Comparison of ENCODE assay signal across 8 cellular contexts in the genomic region with DNA sequence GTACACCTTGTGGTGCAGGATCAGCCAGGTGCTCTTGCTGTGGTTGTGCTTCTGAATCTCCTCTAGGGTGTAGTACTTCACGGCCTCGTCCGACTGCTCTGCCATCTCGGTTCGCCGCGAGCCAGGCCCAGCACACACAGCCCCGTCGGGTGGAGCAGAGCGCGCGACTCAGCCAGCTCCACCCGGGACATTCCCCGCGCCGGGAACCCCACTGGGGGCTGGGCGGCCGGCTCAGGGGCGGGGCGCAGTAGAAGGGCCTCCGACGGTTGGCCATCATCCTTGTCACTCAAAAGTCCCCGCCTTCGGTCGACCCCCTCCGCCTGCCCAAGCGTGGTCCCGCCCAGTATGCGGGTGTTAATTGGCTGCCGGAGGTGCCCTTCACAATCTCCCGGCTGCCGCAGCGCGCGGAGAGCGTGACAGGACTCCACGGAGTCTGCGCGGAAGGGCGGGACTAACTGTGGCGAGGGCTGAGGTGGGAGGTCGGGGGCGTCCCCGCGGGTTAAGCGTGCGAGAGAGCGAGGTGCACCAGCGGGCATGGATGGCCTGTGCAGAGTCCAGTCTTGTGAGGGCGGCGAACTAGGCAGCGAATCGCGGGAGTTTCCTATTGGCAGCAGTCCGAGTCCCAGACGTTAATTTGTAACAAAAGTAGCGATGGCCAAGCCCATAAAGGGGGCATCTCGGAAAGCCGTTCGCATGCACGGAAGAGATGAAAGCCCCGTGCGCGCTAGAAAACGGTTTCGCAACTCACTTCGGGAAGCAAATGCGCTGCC. TPM values are rescaled to one million over a fixed set of nuclear protein-coding genes. Genes with fewer than 3 reads are reported as not detected.
A peak's percentile ranks its signal among the peaks of the same experiment; 100 is the strongest.
DNase-seq lines count a peak whose midpoint lies in the region; ATAC-seq and TF ChIP-seq lines count a peak whose summit lies in the region.

A gene with protein sequence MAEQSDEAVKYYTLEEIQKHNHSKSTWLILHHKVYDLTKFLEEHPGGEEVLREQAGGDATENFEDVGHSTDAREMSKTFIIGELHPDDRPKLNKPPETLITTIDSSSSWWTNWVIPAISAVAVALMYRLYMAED (minus strand): TSS at position 193 of the 770 bp plus-strand sequence. CDS start 88 bp downstream, at position 105.

- DNase-seq in AG20443 (ENCODE audit: low spot score) = peak; percentile 100
- peak; percentile 91 to 98 for DNase-seq in NCI-H526 (lab: John Stamatoyannopoulos, UW)
- peak; percentile 98 for DNase-seq in activated CD4-positive, alpha-beta T cell treated with anti-CD3 and anti-CD28 coated beads, Interleukin-2, amount 50 U/mL, for 48 hours
- DNase-seq in dermis microvascular lymphatic vessel endothelial cell (ENCODE audit: low read depth in 2 of 2) = peak; percentile 94
- peak; percentile 99 for DNase-seq in stimulated activated CD4-positive, alpha-beta T cell treated with anti-CD3 and anti-CD28 coated beads, Interleukin-4, amount 100 ng/mL, for 24 hours

- H3K36me3 ChIP-seq in liver (ENCODE audit: control insufficient read depth in 4 of 4, insufficient read depth in 3 of 4, low read depth in 1 of 4, low read length in 3 of 4) = peaks cover 0 to 4% (median 2%) of the 10 kb centered on the region in 4 donors

- peak; percentile 33 to 47 for TF ChIP-seq RAD21 in liver (IDR thresholded peaks at IDR 0.05)

- no peak for TF ChIP-seq CTCF in liver (IDR thresholded peaks at IDR 0.05; ENCODE audit: low read depth, low read length, missing input control)

- peak within 1 kb of the TSS; percentile 84 to 98 (median 94) for H3K4me3 ChIP-seq in liver (ENCODE audit: low read depth in 1 of 3, low read length in 3 of 3)

- under 1% methylated on average over 68 of the region's 68 CpGs for WGBS in liver

- peaks cover 0 to 22% (median 2%) of the 10 kb centered on the region in 4 donors for H3K4me1 ChIP-seq in liver (ENCODE audit: control insufficient read depth in 4 of 4, insufficient read depth in 4 of 4, low read length in 3 of 4)

- no peaks in the 10 kb centered on the region for H3K9me3 ChIP-seq in liver (ENCODE audit: control insufficient read depth in 4 of 4, low read length in 3 of 4)

- H3K27ac ChIP-seq in liver (ENCODE audit: low read depth in 1 of 2, low read length in 2 of 2) = peak within 1 kb of the TSS; percentile 83 to 92

- no peaks in the 10 kb centered on the region for H3K27me3 ChIP-seq in liver (ENCODE audit: control insufficient read depth in 4 of 4, insufficient read depth in 4 of 4, low read length in 3 of 4)

- ATAC-seq in GM19025 (IDR thresholded peaks at IDR 0.05; ENCODE audit: low read depth, unreplicated experiment) (peak; percentile 100), HG03378 (IDR thresholded peaks at IDR 0.05; ENCODE audit: unreplicated experiment) (peak; percentile 99)

- peak within 1 kb of the TSS; percentile 63 to 89 for H3K9ac ChIP-seq in liver (ENCODE audit: low read depth in 1 of 2, low read length in 2 of 2)

TF ChIP-seq in liver, 16 proteins besides CTCF, POLR2A, EP300 and RAD21:
- peak; percentile 83 for TF ChIP-seq YY1 (IDR thresholded peaks at IDR 0.05)
- TF ChIP-seq GABPA (IDR thresholded peaks at IDR 0.05 in 1 of 2, conservative IDR thresholded peaks at IDR 0.05 in 1 of 2) = peak in 1 of 2 donors; percentile 67
- peak; percentile 56 to 87 for TF ChIP-seq EGR1 (IDR thresholded peaks at IDR 0.05; ENCODE audit: low read depth in 2 of 2)
- TF ChIP-seq JUND (IDR thresholded peaks at IDR 0.05) = peak; percentile 67 to 69
- TF ChIP-seq, protein P1, sequence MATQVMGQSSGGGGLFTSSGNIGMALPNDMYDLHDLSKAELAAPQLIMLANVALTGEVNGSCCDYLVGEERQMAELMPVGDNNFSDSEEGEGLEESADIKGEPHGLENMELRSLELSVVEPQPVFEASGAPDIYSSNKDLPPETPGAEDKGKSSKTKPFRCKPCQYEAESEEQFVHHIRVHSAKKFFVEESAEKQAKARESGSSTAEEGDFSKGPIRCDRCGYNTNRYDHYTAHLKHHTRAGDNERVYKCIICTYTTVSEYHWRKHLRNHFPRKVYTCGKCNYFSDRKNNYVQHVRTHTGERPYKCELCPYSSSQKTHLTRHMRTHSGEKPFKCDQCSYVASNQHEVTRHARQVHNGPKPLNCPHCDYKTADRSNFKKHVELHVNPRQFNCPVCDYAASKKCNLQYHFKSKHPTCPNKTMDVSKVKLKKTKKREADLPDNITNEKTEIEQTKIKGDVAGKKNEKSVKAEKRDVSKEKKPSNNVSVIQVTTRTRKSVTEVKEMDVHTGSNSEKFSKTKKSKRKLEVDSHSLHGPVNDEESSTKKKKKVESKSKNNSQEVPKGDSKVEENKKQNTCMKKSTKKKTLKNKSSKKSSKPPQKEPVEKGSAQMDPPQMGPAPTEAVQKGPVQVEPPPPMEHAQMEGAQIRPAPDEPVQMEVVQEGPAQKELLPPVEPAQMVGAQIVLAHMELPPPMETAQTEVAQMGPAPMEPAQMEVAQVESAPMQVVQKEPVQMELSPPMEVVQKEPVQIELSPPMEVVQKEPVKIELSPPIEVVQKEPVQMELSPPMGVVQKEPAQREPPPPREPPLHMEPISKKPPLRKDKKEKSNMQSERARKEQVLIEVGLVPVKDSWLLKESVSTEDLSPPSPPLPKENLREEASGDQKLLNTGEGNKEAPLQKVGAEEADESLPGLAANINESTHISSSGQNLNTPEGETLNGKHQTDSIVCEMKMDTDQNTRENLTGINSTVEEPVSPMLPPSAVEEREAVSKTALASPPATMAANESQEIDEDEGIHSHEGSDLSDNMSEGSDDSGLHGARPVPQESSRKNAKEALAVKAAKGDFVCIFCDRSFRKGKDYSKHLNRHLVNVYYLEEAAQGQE (IDR thresholded peaks at IDR 0.05) = peak; percentile 84
- TF ChIP-seq, protein P2, sequence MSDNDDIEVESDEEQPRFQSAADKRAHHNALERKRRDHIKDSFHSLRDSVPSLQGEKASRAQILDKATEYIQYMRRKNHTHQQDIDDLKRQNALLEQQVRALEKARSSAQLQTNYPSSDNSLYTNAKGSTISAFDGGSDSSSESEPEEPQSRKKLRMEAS (IDR thresholded peaks at IDR 0.05) = peak; percentile 95
- TF ChIP-seq SP1 (IDR thresholded peaks at IDR 0.05) = peak; percentile 98
- peak; percentile 69 for TF ChIP-seq FOXA2 (IDR thresholded peaks at IDR 0.05)
- TF ChIP-seq HNF4A (conservative IDR thresholded peaks at IDR 0.05) = peak; percentile 95 to 96
- TF ChIP-seq RXRA (IDR thresholded peaks at IDR 0.05) = peak; percentile 97
- peak; percentile 92 for TF ChIP-seq NR2F2 (IDR thresholded peaks at IDR 0.05)
- peak; percentile 96 for TF ChIP-seq TAF1 (conservative IDR thresholded peaks at IDR 0.05)
- TF ChIP-seq HNF4G (IDR thresholded peaks at IDR 0.05) = peak; percentile 87
- peak; percentile 74 for TF ChIP-seq FOXA1 (IDR thresholded peaks at IDR 0.05)
- TF ChIP-seq, protein P3, sequence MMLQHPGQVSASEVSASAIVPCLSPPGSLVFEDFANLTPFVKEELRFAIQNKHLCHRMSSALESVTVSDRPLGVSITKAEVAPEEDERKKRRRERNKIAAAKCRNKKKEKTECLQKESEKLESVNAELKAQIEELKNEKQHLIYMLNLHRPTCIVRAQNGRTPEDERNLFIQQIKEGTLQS (IDR thresholded peaks at IDR 0.05) = peak; percentile 47
- TF ChIP-seq, protein P4, sequence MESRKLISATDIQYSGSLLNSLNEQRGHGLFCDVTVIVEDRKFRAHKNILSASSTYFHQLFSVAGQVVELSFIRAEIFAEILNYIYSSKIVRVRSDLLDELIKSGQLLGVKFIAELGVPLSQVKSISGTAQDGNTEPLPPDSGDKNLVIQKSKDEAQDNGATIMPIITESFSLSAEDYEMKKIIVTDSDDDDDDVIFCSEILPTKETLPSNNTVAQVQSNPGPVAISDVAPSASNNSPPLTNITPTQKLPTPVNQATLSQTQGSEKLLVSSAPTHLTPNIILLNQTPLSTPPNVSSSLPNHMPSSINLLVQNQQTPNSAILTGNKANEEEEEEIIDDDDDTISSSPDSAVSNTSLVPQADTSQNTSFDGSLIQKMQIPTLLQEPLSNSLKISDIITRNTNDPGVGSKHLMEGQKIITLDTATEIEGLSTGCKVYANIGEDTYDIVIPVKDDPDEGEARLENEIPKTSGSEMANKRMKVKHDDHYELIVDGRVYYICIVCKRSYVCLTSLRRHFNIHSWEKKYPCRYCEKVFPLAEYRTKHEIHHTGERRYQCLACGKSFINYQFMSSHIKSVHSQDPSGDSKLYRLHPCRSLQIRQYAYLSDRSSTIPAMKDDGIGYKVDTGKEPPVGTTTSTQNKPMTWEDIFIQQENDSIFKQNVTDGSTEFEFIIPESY (IDR thresholded peaks at IDR 0.05) = peak; percentile 91

RNA-seq across cellular contexts. Expression of the gene that starts here (rescaled TPM):
- 32.3 and 34.0 TPM in 2 replicates for total RNA-seq in dermis microvascular lymphatic vessel endothelial cell
- 100 to 1,000 TPM; 277 to 605 TPM for total RNA-seq in liver
- 1,000 to 10,000 TPM; 1,639 to 2,022 TPM for polyA plus RNA-seq in liver

Comparison
In these comparisons a context has a peak if more than half of its experiments do, and no peak if none do; other contexts are left out.
1. Peak in every context shown above with its lines: DNase-seq, ATAC-seq, H3K4me3 ChIP-seq and H3K27ac ChIP-seq.